In genomic region chr15:41799488-41799805, GRCh38 we compare ENCODE assay signal across 22 cellular contexts. TPM values are rescaled to one million over a fixed set of nuclear protein-coding genes. Genes with fewer than 3 reads are reported as not detected.
DNase-seq lines count a peak whose midpoint lies in the region; ATAC-seq and TF ChIP-seq lines count a peak whose summit lies in the region.
"Had no signal": no experiment of that assay in that cellular context is flagged by ENCODE, and none has a peak within 500 bp of the region (broad histone marks: within the 10 kb centered on the region; RNA-seq: fewer than 3 reads in every experiment).

No MANE protein-coding gene starts in this region.

- TF ChIP-seq CTCF in RWPE2 (IDR thresholded peaks at IDR 0.05; ENCODE audit: poor library complexity, severe bottlenecking) (no peak), osteoblast (IDR thresholded peaks at IDR 0.05; ENCODE audit: extremely low read depth, low read depth, low read length) (no peak)

- H3K9me3 ChIP-seq in RWPE2 (ENCODE audit: severe bottlenecking) (no peaks in the 10 kb centered on the region), osteoblast (ENCODE audit: low read depth, low read length) (no peaks in the 10 kb centered on the region)
- H3K9me3 ChIP-seq: gastroesophageal sphincter, sigmoid colon, suprapubic skin had no signal

- ATAC-seq in GM18907 (IDR thresholded peaks at IDR 0.05; ENCODE audit: unreplicated experiment) (peak; percentile 43), RWPE2 (ENCODE audit: low read depth) (no peak), HG03565 (IDR thresholded peaks at IDR 0.05; ENCODE audit: unreplicated experiment) (no peak)
- ATAC-seq: gastroesophageal sphincter, Right ventricle myocardium inferior had no signal

- H4K20me1 ChIP-seq in osteoblast (ENCODE audit: insufficient read depth, low read length), result peaks cover 6% of the 10 kb centered on the region

- H3K4me1 ChIP-seq in RWPE2 (ENCODE audit: insufficient read depth, poor library complexity, severe bottlenecking) (peaks cover 71% of the 10 kb centered on the region), osteoblast (ENCODE audit: insufficient read depth, low read length) (peaks cover 34% of the 10 kb centered on the region)

- H3K36me3 ChIP-seq in RWPE2 (ENCODE audit: low read depth) (peaks cover 43% of the 10 kb centered on the region), osteoblast (ENCODE audit: insufficient read depth, low read length) (peaks cover 8% of the 10 kb centered on the region)

- H3K4me3 ChIP-seq in GM08714 (ENCODE audit: low read length), result peak overlapping the region; percentile 17; the same call in 1 of the 2 replicates
- no peak overlapping the region for H3K4me3 ChIP-seq in RWPE2 (ENCODE audit: severe bottlenecking)
- no peak overlapping the region for H3K4me3 ChIP-seq in osteoblast (ENCODE audit: insufficient read depth, low read length)
- H3K4me3 ChIP-seq: gastroesophageal sphincter, sigmoid colon, suprapubic skin had no signal

- peaks cover 36% of the 10 kb centered on the region for H3K79me2 ChIP-seq in osteoblast (ENCODE audit: insufficient read depth, low read length)

- H2AFZ ChIP-seq in osteoblast (ENCODE audit: low read length), result no peak overlapping the region

- H3K27me3 ChIP-seq in RWPE2 (ENCODE audit: insufficient read depth, poor library complexity, severe bottlenecking), result no peaks in the 10 kb centered on the region
- H3K27me3 ChIP-seq in osteoblast (ENCODE audit: insufficient read depth, low read length), result no peaks in the 10 kb centered on the region
- H3K27me3 ChIP-seq: gastroesophageal sphincter, sigmoid colon, suprapubic skin had no signal

- peak overlapping the region; percentile 23 for H3K4me2 ChIP-seq in osteoblast (ENCODE audit: insufficient read depth, low read length)

- peak overlapping the region; percentile 90 for H3K27ac ChIP-seq in RWPE2 (ENCODE audit: poor library complexity, severe bottlenecking)
- peak overlapping the region; percentile 17 for H3K27ac ChIP-seq in osteoblast (ENCODE audit: low read depth, low read length)
- H3K27ac ChIP-seq: suprapubic skin had no signal

- DNase-seq in RWPE2 (ENCODE audit: low spot score), result no peak
- DNase-seq in osteoblast (ENCODE audit: insufficient read length, low spot score, missing footprints), result no peak
- DNase-seq in NCI-H345 (lab: John Stamatoyannopoulos, UW), result no peak
- DNase-seq in NCI-H82 treated with DMSO at 0.1 percent for 48 hours (lab: John Stamatoyannopoulos, UW; ENCODE audit: unreplicated experiment), result no peak
- DNase-seq: activated CD4-positive, CD25-positive, alpha-beta regulatory T cell; activated CD8-positive, alpha-beta memory T cell treated with anti-CD3 and anti-CD28 coated beads for 24 hours; activated naive CD4-positive, alpha-beta T cell treated with anti-CD3 and anti-CD28 coated beads, Interleukin-2, amount 50 U/mL, for 16 hours; activated T-cell treated with anti-CD3 and anti-CD28 coated beads, Interleukin-2, amount 50 U/mL, for 24 hours; CD4-positive, alpha-beta memory T cell; GDM1; hypothalamus; Kasumi-1; NCI-H1694; NCI-H69; nephron progenitor cell; sigmoid colon had no signal

RNA-seq across cellular contexts. Expression of gene MAPKBP1, which starts 25.2 kb away (rescaled TPM):
- total RNA-seq in osteoblast, result 22.8 and 25.6 TPM in 2 replicates

RNA-seq across cellular contexts. Expression of gene JMJD7, which starts 28.4 kb away (rescaled TPM):
- 1.2 and 1.4 TPM in 2 replicates for total RNA-seq in osteoblast

RNA-seq across cellular contexts. Expression of gene PLA2G4B, which starts 39.2 kb away (rescaled TPM):
- 0.72 and 1.2 TPM in 2 replicates for total RNA-seq in osteoblast
